Comparison of ENCODE assay signal across 23 cellular contexts in genomic region chr2:223937535-223937934, GRCh38. TPM values are rescaled to one million over a fixed set of nuclear protein-coding genes. Genes with fewer than 3 reads are reported as not detected.
DNase-seq lines count a peak whose midpoint lies in the region; ATAC-seq and TF ChIP-seq lines count a peak whose summit lies in the region.
"Had no signal": no experiment of that assay in that cellular context is flagged by ENCODE, and none has a peak within 500 bp of the region (broad histone marks: within the 10 kb centered on the region; RNA-seq: fewer than 3 reads in every experiment).

No MANE protein-coding gene starts in this region.

- peaks cover 87% of the 10 kb centered on the region for H3K4me1 Mint-ChIP-seq in stimulated activated naive CD8-positive, alpha-beta T cell treated with anti-CD3 and anti-CD28 coated beads, Interleukin-15, Interleukin-2, amounts not matched to agents 100 ng/mL and 50 ng/mL, for 24 hours (ENCODE audit: low read depth)
- H3K4me1 Mint-ChIP-seq in stimulated activated naive CD8-positive, alpha-beta T cell treated with anti-CD3 and anti-CD28 coated beads, Interleukin-15, amount 100 ng/mL, for 72 hours: peaks cover 74% of the 10 kb centered on the region

- CTCF ChIA-PET in SK-N-SH (lab: Yijun Ruan, JAX): no interaction called here

- H3F3A ChIP-seq in SK-N-SH (replicated peaks; ENCODE audit: insufficient read depth): peaks cover 17% of the 10 kb centered on the region

- H3K4me3 ChIP-seq in SK-N-SH (ENCODE audit: low read depth in 2 of 2, low read length in 1 of 2) (no peak overlapping the region), fibroblast of lung (replicated peaks in 1 of 4; ENCODE audit: control extremely low read depth in 1 of 4, insufficient read depth in 1 of 4, low read depth in 3 of 4, low read length in 4 of 4) (no peak overlapping the region)
- H3K4me3 ChIP-seq: adrenal gland, heart right ventricle, lung, Peyer's patch had no signal

- no peaks in the 10 kb centered on the region for H3K9me3 ChIP-seq in SK-N-SH
- no peaks in the 10 kb centered on the region for H3K9me3 ChIP-seq in fibroblast of lung (ENCODE audit: control insufficient read depth, insufficient read depth, low read depth, low read length)
- H3K9me3 ChIP-seq: adrenal gland, BE2C, Peyer's patch had no signal

- H3K27me3 ChIP-seq in SK-N-SH (ENCODE audit: insufficient read depth) (no peaks in the 10 kb centered on the region), fibroblast of lung (ENCODE audit: control insufficient read depth, insufficient read depth, low read length) (no peaks in the 10 kb centered on the region)
- H3K27me3 ChIP-seq: adrenal gland, BE2C, heart right ventricle, Peyer's patch had no signal

- TF ChIP-seq EP300 in SK-N-SH (IDR thresholded peaks at IDR 0.05; ENCODE audit: borderline replicate concordance in 1 of 2, low read depth in 1 of 2, low read length in 1 of 2): no peak

- H3K4me1 ChIP-seq in SK-N-SH (ENCODE audit: control insufficient read depth in 1 of 2, insufficient read depth in 2 of 2, low read depth in 1 of 2, low read length in 1 of 2) (peaks cover 15 to 43% of the 10 kb centered on the region in 2 experiments), fibroblast of lung (ENCODE audit: control insufficient read depth, extremely low read depth, insufficient read depth, low read length) (peaks cover 17% of the 10 kb centered on the region)
- H3K4me1 ChIP-seq: BE2C had no signal

- TF ChIP-seq RAD21 in SK-N-SH (IDR thresholded peaks at IDR 0.05; ENCODE audit: low read length): no peak

- peaks cover 30% of the 10 kb centered on the region for H3K36me3 Mint-ChIP-seq in stimulated activated naive CD8-positive, alpha-beta T cell treated with anti-CD3 and anti-CD28 coated beads, Interleukin-15, Interleukin-2, amounts not matched to agents 100 ng/mL and 50 ng/mL, for 24 hours (ENCODE audit: low read depth)

- TF ChIP-seq CTCF in SK-N-SH (IDR thresholded peaks at IDR 0.05): no peak
- TF ChIP-seq CTCF in fibroblast of lung (conservative IDR thresholded peaks at IDR 0.05 in 1 of 2, IDR thresholded peaks at IDR 0.05 in 1 of 2; ENCODE audit: low read depth in 1 of 2, low read length in 2 of 2): no peak

- no peaks in the 10 kb centered on the region for H3K27me3 Mint-ChIP-seq in stimulated activated naive CD8-positive, alpha-beta T cell treated with anti-CD3 and anti-CD28 coated beads, Interleukin-15, Interleukin-2, amounts not matched to agents 100 ng/mL and 50 ng/mL, for 24 hours
- no peaks in the 10 kb centered on the region for H3K27me3 Mint-ChIP-seq in stimulated activated naive CD8-positive, alpha-beta T cell treated with anti-CD3 and anti-CD28 coated beads, Interleukin-15, amount 100 ng/mL, for 72 hours

- no peak overlapping the region for H3K9ac ChIP-seq in SK-N-SH
- H3K9ac ChIP-seq in fibroblast of lung (ENCODE audit: insufficient read depth, low read length): no peak overlapping the region

- DNase-seq in SK-N-SH: no peak
- DNase-seq in stimulated activated naive CD8-positive, alpha-beta T cell treated with anti-CD3 and anti-CD28 coated beads, Interleukin-15, amount 100 ng/mL, for 72 hours: no peak
- DNase-seq in fibroblast of lung (ENCODE audit: low read depth in 2 of 2): no peak
- DNase-seq in hypothalamus (lab: John Stamatoyannopoulos, UW): no peak
- no peak for DNase-seq in RKO (ENCODE audit: low spot score)
- DNase-seq: activated CD4-positive, alpha-beta T cell treated with anti-CD3 and anti-CD28 coated beads, Interleukin-2, amount 50 U/mL, for 48 hours; adrenal gland; BE2C; cortex of kidney; heart right ventricle; NCI-H1417; NCI-H510A treated with DMSO at 0.1 percent for 48 hours; NK-92 treated with Interleukin-12 subunit alpha and Interleukin-12 subunit beta, amount 100 ng/mL, for 24 hours; Peyer's patch; stimulated activated CD4-positive, alpha-beta T cell treated with anti-CD3 and anti-CD28 coated beads, Interleukin-4, amount 100 ng/mL, for 4 hours had no signal

- no peaks in the 10 kb centered on the region for H3K9me2 ChIP-seq in SK-N-SH

- H3K79me2 ChIP-seq in SK-N-SH (ENCODE audit: insufficient read depth) (peaks cover 99% of the 10 kb centered on the region), fibroblast of lung (ENCODE audit: control insufficient read depth, insufficient read depth, low read length) (peaks cover 86% of the 10 kb centered on the region)

- H3K27ac ChIP-seq in SK-N-SH (ENCODE audit: low read depth in 2 of 2, low read length in 1 of 2): no peak overlapping the region
- H3K27ac ChIP-seq in fibroblast of lung (ENCODE audit: insufficient read depth, low read length): peak overlapping the region; percentile 15
- H3K27ac ChIP-seq: 22Rv1, adrenal gland had no signal

- WGBS in SK-N-SH (ENCODE audit: low lambda C conversion rate): 0% methylated on average over 1 of the region's 1 CpG

- H2AFZ ChIP-seq in SK-N-SH (ENCODE audit: low read depth) (no peak overlapping the region), fibroblast of lung (ENCODE audit: low read length) (no peak overlapping the region)

- H3K36me3 ChIP-seq in SK-N-SH (replicated peaks in 1 of 2; ENCODE audit: control insufficient read depth in 1 of 2, insufficient read depth in 2 of 2, low read length in 1 of 2) (peaks cover 0 to 9% of the 10 kb centered on the region in 2 experiments), fibroblast of lung (ENCODE audit: control insufficient read depth, insufficient read depth, low read length) (no peaks in the 10 kb centered on the region)
- H3K36me3 ChIP-seq: adrenal gland, BE2C, heart right ventricle, Peyer's patch had no signal

- ATAC-seq in SK-N-SH treated with all-trans-retinoic acid at 6 μM for 48 hours (no peak), HG02938 (IDR thresholded peaks at IDR 0.05; ENCODE audit: unreplicated experiment) (no peak)
- ATAC-seq in stimulated activated naive CD8-positive, alpha-beta T cell treated with anti-CD3 and anti-CD28 coated beads, Interleukin-15, amount 100 ng/mL, for 72 hours: no peak
- ATAC-seq: HCT116, HepG2 had no signal

- H3K4me2 ChIP-seq in SK-N-SH (0 out of 2 replicates have a peak overlapping the region, but pooled peaks have one; percentile 7), fibroblast of lung (ENCODE audit: extremely low read depth, insufficient read depth, low read length) (peak overlapping the region; percentile 32)

- peaks cover 11% of the 10 kb centered on the region for H3K9me3 Mint-ChIP-seq in stimulated activated naive CD8-positive, alpha-beta T cell treated with anti-CD3 and anti-CD28 coated beads, Interleukin-15, Interleukin-2, amounts not matched to agents 100 ng/mL and 50 ng/mL, for 24 hours
- H3K9me3 Mint-ChIP-seq in stimulated activated naive CD8-positive, alpha-beta T cell treated with anti-CD3 and anti-CD28 coated beads, Interleukin-15, amount 100 ng/mL, for 72 hours: peaks cover 5 to 17% of the 10 kb centered on the region in 2 donors

- H4K20me1 ChIP-seq in SK-N-SH (ENCODE audit: insufficient read depth): peaks cover 45% of the 10 kb centered on the region
- no peaks in the 10 kb centered on the region for H4K20me1 ChIP-seq in fibroblast of lung (ENCODE audit: control insufficient read depth, extremely low read depth, insufficient read depth, low read length)

- no peak overlapping the region for H3K4me3 Mint-ChIP-seq in stimulated activated naive CD8-positive, alpha-beta T cell treated with anti-CD3 and anti-CD28 coated beads, Interleukin-15, Interleukin-2, amounts not matched to agents 100 ng/mL and 50 ng/mL, for 24 hours
- H3K4me3 Mint-ChIP-seq in stimulated activated naive CD8-positive, alpha-beta T cell treated with anti-CD3 and anti-CD28 coated beads, Interleukin-15, amount 100 ng/mL, for 72 hours: peak overlapping the region in 1 of 2 donors; percentile 5

- POLR2A ChIA-PET in SK-N-SH (lab: Yijun Ruan, JAX): no interaction called here

- H3K27ac Mint-ChIP-seq in stimulated activated naive CD8-positive, alpha-beta T cell treated with anti-CD3 and anti-CD28 coated beads, Interleukin-15, Interleukin-2, amounts not matched to agents 100 ng/mL and 50 ng/mL, for 24 hours: peak overlapping the region; percentile 80
- H3K27ac Mint-ChIP-seq in stimulated activated naive CD8-positive, alpha-beta T cell treated with anti-CD3 and anti-CD28 coated beads, Interleukin-15, amount 100 ng/mL, for 72 hours: no peak overlapping the region
- H3K27ac Mint-ChIP-seq: activated T-helper 1 cell treated with anti-CD3 and anti-CD28 coated beads, Interleukin-12 subunit alpha, Interleukin-12 subunit beta, Interleukin-2, Interleukin-4 antibody, amounts not matched to agents 30 ng/mL and 10 ng/mL and 1 ng/mL, durations not matched to agents 14 hours and 24 hours and 36 hours had no signal

TF ChIP-seq in SK-N-SH, 30 proteins besides CTCF, POLR2A, EP300 and RAD21 (continues in another document):
- no peak for TF ChIP-seq CHD2 (IDR thresholded peaks at IDR 0.05; ENCODE audit: low read length, partially characterized antibody)

TF ChIP-seq in SK-N-SH treated with all-trans-retinoic acid at 6 μM for 48 hours, 23 proteins besides CTCF, POLR2A, EP300 and RAD21:
- TF ChIP-seq ZNF565 (CRISPR knock-in tag; conservative IDR thresholded peaks at IDR 0.05; ENCODE audit: low read depth) (no peak), ZC3H10 (CRISPR knock-in tag; IDR thresholded peaks at IDR 0.05) (no peak), PPARA (CRISPR knock-in tag; IDR thresholded peaks at IDR 0.05; ENCODE audit: borderline replicate concordance) (no peak), GLIS3 (CRISPR knock-in tag; IDR thresholded peaks at IDR 0.05) (no peak), TCF4 (CRISPR knock-in tag; IDR thresholded peaks at IDR 0.05; ENCODE audit: borderline replicate concordance) (no peak), ZFP3 (CRISPR knock-in tag; IDR thresholded peaks at IDR 0.05) (no peak), TOX (CRISPR knock-in tag; IDR thresholded peaks at IDR 0.05; ENCODE audit: borderline replicate concordance) (no peak), ESRRG (CRISPR knock-in tag; IDR thresholded peaks at IDR 0.05) (no peak)
TF ChIP-seq in SK-N-SH treated with all-trans-retinoic acid at 6 μM for 48 hours: peak in this region for 0.

RNA-seq across cellular contexts. Expression of gene WDFY1, which starts 7.6 kb away (rescaled TPM):
- 21.7 and 31.8 TPM in 2 replicates for polyA plus RNA-seq in SK-N-SH (2012; rRNA removed)
- polyA plus RNA-seq in SK-N-SH (2012; cell fraction: cytosol; rRNA removed): 15.7 and 16.0 TPM in 2 replicates
- 65.9 and 69.2 TPM in 2 replicates for polyA plus RNA-seq in SK-N-SH (2012; cell fraction: nucleus; rRNA removed)
- 107 and 156 TPM in 2 replicates for total RNA-seq in fibroblast of lung
- polyA plus RNA-seq in fibroblast of lung: 59.2 and 79.1 TPM in 2 replicates
- polyA plus RNA-seq in fibroblast of lung (2012): 38.4 and 53.2 TPM in 2 replicates
- polyA minus RNA-seq in fibroblast of lung (ENCODE audit: low replicate concordance): 151 and 153 TPM in 2 replicates

RNA-seq across cellular contexts. Expression of gene MRPL44, which starts 19.7 kb away (rescaled TPM):
- polyA plus RNA-seq in SK-N-SH (2012; rRNA removed) (12.9 and 14.5 TPM in 2 replicates), fibroblast of lung (27.4 and 33.7 TPM in 2 replicates)
- polyA plus RNA-seq in SK-N-SH (2012; cell fraction: cytosol; rRNA removed): 19.2 and 20.2 TPM in 2 replicates
- polyA plus RNA-seq in SK-N-SH (2012; cell fraction: nucleus; rRNA removed): 5.5 and 8.1 TPM in 2 replicates
- 31.3 and 34.0 TPM in 2 replicates for total RNA-seq in fibroblast of lung
- 18.5 and 25.3 TPM in 2 replicates for polyA plus RNA-seq in fibroblast of lung (2012)
- 8.1 and 14.7 TPM in 2 replicates for polyA minus RNA-seq in fibroblast of lung (ENCODE audit: low replicate concordance)
